In genomic region chr11:60744114-60744513, GRCh38 we compare ENCODE assay signal across 9 cellular contexts. TPM values are rescaled to one million over a fixed set of nuclear protein-coding genes. Genes with fewer than 3 reads are reported as not detected.
"Had no signal": no experiment of that assay in that cellular context is flagged by ENCODE, and none has a peak within 500 bp of the region (broad histone marks: within the 10 kb centered on the region; RNA-seq: fewer than 3 reads in every experiment).

No MANE protein-coding gene starts in this region.

- ATAC-seq: HepG2, K562 had no signal

- H3K27ac Mint-ChIP-seq: IgD-negative memory B cell had no signal

- H3K4me1 Mint-ChIP-seq: IgD-negative memory B cell had no signal

- DNase-seq: IMR-90, KBM-7, KG1 had no signal

- H3K27ac ChIP-seq: HL-60 had no signal

RNA-seq across cellular contexts. Expression of gene MS4A15, which starts 12.6 kb away (rescaled TPM):
- total RNA-seq: HepG2, HT-29, HT1080, IMR-90, K562 had no signal

RNA-seq across cellular contexts. Expression of gene MS4A18, which starts 19.6 kb away (rescaled TPM):
- total RNA-seq: HepG2, HT-29, HT1080, IMR-90, K562 had no signal

RNA-seq across cellular contexts. Expression of gene MS4A10, which starts 41.0 kb away (rescaled TPM):
- total RNA-seq: HepG2, HT-29, HT1080, IMR-90, K562 had no signal

RNA-seq across cellular contexts. Expression of gene MS4A8, which starts 44.7 kb away (rescaled TPM):
- total RNA-seq: HepG2, HT-29, HT1080, IMR-90, K562 had no signal
